ENCODE assay signal across 37 cellular contexts in genomic region chr4:77566148-77566547, GRCh38. TPM values are rescaled to one million over a fixed set of nuclear protein-coding genes. Genes with fewer than 3 reads are reported as not detected.
"Had no signal": no experiment of that assay in that cellular context is flagged by ENCODE, and none has a peak within 500 bp of the region (broad histone marks: within the 10 kb centered on the region; RNA-seq: fewer than 3 reads in every experiment).

No MANE protein-coding gene starts in this region.

- H3K4me3 Mint-ChIP-seq: activated CD4-positive, alpha-beta T cell treated with anti-CD3 and anti-CD28 coated beads for 36 hours; activated CD4-positive, alpha-beta T cell treated with anti-CD3 and anti-CD28 coated beads, Interleukin-2, amount 10 ng/mL, durations not matched to agents 7 days and 5 days; activated CD8-positive, alpha-beta T cell treated with anti-CD3 and anti-CD28 coated beads, Interleukin-2, amount 10 ng/mL, durations not matched to agents 7 days and 5 days; activated naive CD4-positive, alpha-beta T cell treated with anti-CD3 and anti-CD28 coated beads, Interleukin-2, amount 50 U/mL, for 24 hours; activated naive CD8-positive, alpha-beta T cell treated with anti-CD3 and anti-CD28 coated beads, Interleukin-2, amount 10 ng/mL, durations not matched to agents 7 days and 5 days; activated T-cell treated with anti-CD3 and anti-CD28 coated beads, Interleukin-2, amount 50 U/mL, for 24 hours; brain had no signal

- H3K36me3 ChIP-seq: adrenal gland had no signal

- H3K4me1 ChIP-seq: adrenal gland had no signal

- H3K36me3 Mint-ChIP-seq: activated naive CD4-positive, alpha-beta T cell treated with anti-CD3 and anti-CD28 coated beads, Interleukin-2, amount 50 U/mL, for 24 hours; activated naive CD8-positive, alpha-beta T cell treated with anti-CD3 and anti-CD28 coated beads, Interleukin-2, amount 10 ng/mL, durations not matched to agents 7 days and 5 days; brain had no signal

- H3K27me3 Mint-ChIP-seq: brain had no signal

- DNase-seq: activated CD4-positive, alpha-beta T cell treated with anti-CD3 and anti-CD28 coated beads for 36 hours; activated CD4-positive, alpha-beta T cell treated with anti-CD3 and anti-CD28 coated beads, Interleukin-2, amount 10 ng/mL, durations not matched to agents 7 days and 5 days; activated CD4-positive, alpha-beta T cell treated with anti-CD3 and anti-CD28 coated beads, Interleukin-2, amount 50 U/mL, for 48 hours; activated CD8-positive, alpha-beta T cell treated with anti-CD3 and anti-CD28 coated beads, Interleukin-2, amount 10 ng/mL, durations not matched to agents 7 days and 5 days; activated gamma-delta T cell; activated naive CD4-positive, alpha-beta T cell treated with Interleukin-2 at 50 U/mL for 16 hours; activated naive CD8-positive, alpha-beta T cell treated with anti-CD3 and anti-CD28 coated beads, Interleukin-2, amount 10 ng/mL, durations not matched to agents 7 days and 5 days; activated T-cell treated with anti-CD3 and anti-CD28 coated beads, Interleukin-2, amount 50 U/mL, for 24 hours; adrenal gland; anterior cingulate cortex; caudate nucleus; Karpas-422; KBM-7; MM.1S; MV-4-11; NCI-H1092; NCI-H1436 treated with DMSO at 0.1 percent for 48 hours; NCI-H1694 treated with DMSO at 0.1 percent for 48 hours; NCI-H2029; NCI-H2107; NCI-H2171; NCI-H510A; NCI-H526; NCI-H748 treated with DMSO at 0.1 percent for 48 hours; NK-92 treated with Interleukin-12 subunit alpha and Interleukin-12 subunit beta, amount 100 ng/mL, for 24 hours; PC-9; SW 1271; T-helper 1 cell; T-helper 2 cell; T-helper 9 cell had no signal

- FAIRE-seq: bronchial epithelial cell, RCC 7860 had no signal

- H3K27ac Mint-ChIP-seq: activated CD4-positive, alpha-beta T cell treated with anti-CD3 and anti-CD28 coated beads for 36 hours; activated CD4-positive, alpha-beta T cell treated with anti-CD3 and anti-CD28 coated beads, Interleukin-2, amount 10 ng/mL, durations not matched to agents 7 days and 5 days; activated CD8-positive, alpha-beta T cell treated with anti-CD3 and anti-CD28 coated beads, Interleukin-2, amount 10 ng/mL, durations not matched to agents 7 days and 5 days; activated naive CD4-positive, alpha-beta T cell treated with anti-CD3 and anti-CD28 coated beads, Interleukin-2, amount 50 U/mL, for 24 hours; activated naive CD8-positive, alpha-beta T cell treated with anti-CD3 and anti-CD28 coated beads, Interleukin-2, amount 10 ng/mL, durations not matched to agents 7 days and 5 days; activated T-cell treated with anti-CD3 and anti-CD28 coated beads, Interleukin-2, amount 50 U/mL, for 24 hours; activated T-helper 2 cell treated with anti-CD3 and anti-CD28 coated beads, Interferon-gamma antibody, Interleukin-2, Interleukin-4, amounts not matched to agents 10 μg/mL and 5 μg/mL and 100 μg/mL, durations not matched to agents 14 hours and 24 hours and 36 hours; brain had no signal

- H3K4me3 ChIP-seq: adrenal gland, PC-9 had no signal

- H3K4me2 ChIP-seq: PC-9 had no signal

- ATAC-seq: activated CD4-positive, alpha-beta T cell treated with anti-CD3 and anti-CD28 coated beads for 36 hours; activated CD8-positive, alpha-beta T cell treated with anti-CD3 and anti-CD28 coated beads, Interleukin-2, amount 10 ng/mL, durations not matched to agents 7 days and 5 days; Right ventricle myocardium inferior had no signal

- H2AFZ ChIP-seq: PC-9 had no signal

- H3K27ac ChIP-seq: PC-9, RWPE1 had no signal

- H3K4me1 Mint-ChIP-seq: activated CD4-positive, alpha-beta T cell treated with anti-CD3 and anti-CD28 coated beads, Interleukin-2, amount 10 ng/mL, durations not matched to agents 7 days and 5 days; activated naive CD4-positive, alpha-beta T cell treated with anti-CD3 and anti-CD28 coated beads, Interleukin-2, amount 50 U/mL, for 24 hours; activated naive CD8-positive, alpha-beta T cell treated with anti-CD3 and anti-CD28 coated beads, Interleukin-2, amount 10 ng/mL, durations not matched to agents 7 days and 5 days; brain had no signal

- H3K9me3 ChIP-seq: adrenal gland had no signal

- H3K27me3 ChIP-seq: adrenal gland had no signal

RNA-seq across cellular contexts. Expression of gene CXCL13, which starts 39.5 kb away (rescaled TPM):
- total RNA-seq: activated CD4-positive, alpha-beta T cell treated with anti-CD3 and anti-CD28 coated beads, Interleukin-2, amount 10 ng/mL, durations not matched to agents 7 days and 5 days; activated CD8-positive, alpha-beta T cell treated with anti-CD3 and anti-CD28 coated beads, Interleukin-2, amount 10 ng/mL, durations not matched to agents 7 days and 5 days; activated naive CD8-positive, alpha-beta T cell treated with anti-CD3 and anti-CD28 coated beads, Interleukin-2, amount 10 ng/mL, durations not matched to agents 7 days and 5 days; adrenal gland; bronchial epithelial cell; PC-9; Right ventricle myocardium inferior had no signal
